ENCODE assay signal across 1 cellular context in genomic region chr2:42048318-42049251, GRCh38.
TF ChIP-seq lines count a peak whose summit lies in the region.

No MANE protein-coding gene starts in this region.

TF ChIP-seq in HepG2, 621 proteins besides CTCF, POLR2A, EP300 and RAD21 (continued from another document and continues in another):
- TF ChIP-seq ARID4A (CRISPR knock-in tag; IDR thresholded peaks at IDR 0.05; ENCODE audit: borderline replicate concordance) (peak; percentile 60), AKAP8 (CRISPR knock-in tag; IDR thresholded peaks at IDR 0.05) (no peak; the same call in 1 of the 2 replicates), HES4 (CRISPR knock-in tag; IDR thresholded peaks at IDR 0.05; ENCODE audit: borderline replicate concordance) (peak; percentile 20; the same call in 1 of the 2 replicates), BHLHE40 (IDR thresholded peaks at IDR 0.05; ENCODE audit: low read length) (no peak), ZNF451 (CRISPR knock-in tag; IDR thresholded peaks at IDR 0.05) (no peak), CENPX (CRISPR knock-in tag; IDR thresholded peaks at IDR 0.05) (no peak), ZNF34 (CRISPR knock-in tag; IDR thresholded peaks at IDR 0.05; ENCODE audit: borderline replicate concordance) (no peak), FOXM1 (CRISPR knock-in tag; IDR thresholded peaks at IDR 0.05) (no peak), BORCS8-MEF2B (CRISPR knock-in tag; IDR thresholded peaks at IDR 0.05) (peak; percentile 76), SIN3B (IDR thresholded peaks at IDR 0.05; ENCODE audit: low read length) (no peak), ZNF337 (CRISPR knock-in tag; IDR thresholded peaks at IDR 0.05; ENCODE audit: borderline replicate concordance, low read depth) (no peak), ZNF543 (CRISPR knock-in tag; IDR thresholded peaks at IDR 0.05) (0 out of 2 replicates have a peak, but pooled peaks have one; percentile 39), FOSL1 (CRISPR knock-in tag; IDR thresholded peaks at IDR 0.05; ENCODE audit: borderline replicate concordance) (no peak), PAXIP1 (CRISPR knock-in tag; conservative IDR thresholded peaks at IDR 0.05) (no peak), NFIC (IDR thresholded peaks at IDR 0.05; ENCODE audit: low read length) (no peak), ZNF318 (CRISPR knock-in tag; IDR thresholded peaks at IDR 0.05) (peak; percentile 72; the same call in 1 of the 2 replicates), RFX1 (IDR thresholded peaks at IDR 0.05) (no peak), NR0B2 (CRISPR knock-in tag; IDR thresholded peaks at IDR 0.05) (peak; percentile 15; the same call in 1 of the 2 replicates), AHDC1 (CRISPR knock-in tag; IDR thresholded peaks at IDR 0.05; ENCODE audit: borderline replicate concordance) (no peak), ZNF576 (CRISPR knock-in tag; IDR thresholded peaks at IDR 0.05) (no peak), EZH2 (conservative IDR thresholded peaks at IDR 0.05; ENCODE audit: low read depth, low read length) (no peak), ZNF329 (CRISPR knock-in tag; IDR thresholded peaks at IDR 0.05; ENCODE audit: low read depth) (0 out of 2 replicates have a peak, but pooled peaks have one; percentile 32), SIN3A (IDR thresholded peaks at IDR 0.05; ENCODE audit: borderline replicate concordance, low read depth, low read length) (no peak), SNAI1 (CRISPR knock-in tag; IDR thresholded peaks at IDR 0.05; ENCODE audit: borderline replicate concordance) (no peak), ZNF781 (CRISPR knock-in tag; IDR thresholded peaks at IDR 0.05; ENCODE audit: borderline replicate concordance, not compliant biosample characterization) (peak; percentile 69), SOX5 (CRISPR knock-in tag; IDR thresholded peaks at IDR 0.05; ENCODE audit: borderline replicate concordance) (no peak), TRIM22 (IDR thresholded peaks at IDR 0.05) (no peak), FOXO1 (CRISPR knock-in tag; IDR thresholded peaks at IDR 0.05) (no peak), FOXC1 (CRISPR knock-in tag; IDR thresholded peaks at IDR 0.05; ENCODE audit: borderline replicate concordance) (peak; percentile 56)
